Comparison of ENCODE assay signal across 8 cellular contexts in genomic region chr19:1354496-1355257, GRCh38. TPM values are rescaled to one million over a fixed set of nuclear protein-coding genes. Genes with fewer than 3 reads are reported as not detected.
DNase-seq lines count a peak whose midpoint lies in the region; ATAC-seq and TF ChIP-seq lines count a peak whose summit lies in the region.

No MANE protein-coding gene starts in this region.

- CTCF ChIA-PET in BJ (lab: Yijun Ruan, JAX), result interaction anchor here (1.0 kb wide), 1 partner anchor 10 kb away, joined by 3 read pairs; no protein-coding TSS in a partner anchor

- peaks cover 0 to 11% (median 3%) of the 10 kb centered on the region in 4 donors for H3K4me1 ChIP-seq in right lobe of liver

- WGBS in right lobe of liver (ENCODE audit: insufficient coverage, low coverage, low lambda C conversion rate, missing lambda C conversion rate), result 0% methylated on average over 3 of the region's 101 CpGs

- TF ChIP-seq CTCF in BJ (IDR thresholded peaks at IDR 0.05; ENCODE audit: insufficient read depth, low read depth, low read length) (no peak), right lobe of liver (IDR thresholded peaks at IDR 0.05) (no peak)

- DNase-seq in BJ (ENCODE audit: low read depth), result peak; percentile 31
- peak; percentile 94 for DNase-seq in GM19240 (ENCODE audit: insufficient read length, low spot score)
- DNase-seq in NCI-H524 treated with DMSO at 0.1 percent for 48 hours (lab: John Stamatoyannopoulos, UW), result peak; percentile 37
- peak; percentile 59 to 76 for DNase-seq in activated CD4-positive, alpha-beta T cell treated with anti-CD3 and anti-CD28 coated beads, Interleukin-2, amount 50 U/mL, for 24 hours (ENCODE audit: low read depth in 1 of 2, low spot score in 1 of 2)
- DNase-seq in dermis blood vessel endothelial cell, result peak; percentile 91
- peak; percentile 92 to 94 (median 93) for DNase-seq in right lobe of liver
- DNase-seq in stimulated activated CD4-positive, alpha-beta T cell treated with anti-CD3 and anti-CD28 coated beads, Interleukin-4, amount 100 ng/mL, for 24 hours, result peak; percentile 83

- peak; percentile 82 for TF ChIP-seq POLR2A in right lobe of liver (IDR thresholded peaks at IDR 0.05)

- ATAC-seq in HG03457 (IDR thresholded peaks at IDR 0.05; ENCODE audit: unreplicated experiment) (peak; percentile 75), right lobe of liver (peak; percentile 95 to 97 (median 96))

- POLR2A ChIA-PET in BJ (lab: Charles Lee), result interaction anchor here (0.5 to 0.6 kb wide), 2 partner anchors 11 to 17 kb away, joined by 3 to 14 read pairs; no protein-coding TSS in a partner anchor

- H3K27me3 ChIP-seq in BJ (ENCODE audit: control insufficient read depth, insufficient read depth, low read length) (no peaks in the 10 kb centered on the region), right lobe of liver (no peaks in the 10 kb centered on the region)

- H3K9me3 ChIP-seq in right lobe of liver, result no peaks in the 10 kb centered on the region

- intact Hi-C loops in right lobe of liver (cut with DNase I), result no loop called here

- H3K36me3 ChIP-seq in BJ (ENCODE audit: control insufficient read depth, insufficient read depth, low read length), result peaks cover 10% of the 10 kb centered on the region
- peaks cover 0 to 25% (median 11%) of the 10 kb centered on the region in 4 donors for H3K36me3 ChIP-seq in right lobe of liver

- peak overlapping the region; percentile 97 to 99 (median 99) for H3K27ac ChIP-seq in right lobe of liver

- peak overlapping the region; percentile 74 for H3K4me3 ChIP-seq in BJ (ENCODE audit: low read depth, low read length)
- peak overlapping the region; percentile 73 to 83 (median 82) for H3K4me3 ChIP-seq in right lobe of liver

RNA-seq across cellular contexts. Expression of gene NDUFS7, which starts 29.0 kb away (rescaled TPM):
- polyA plus RNA-seq in BJ (2011; rRNA removed), result 35.5 and 59.6 TPM in 2 replicates
- polyA minus RNA-seq in BJ (2011; rRNA and poly(A)+ RNA removed), result 12.9 and 20.4 TPM in 2 replicates
- total RNA-seq in dermis blood vessel endothelial cell (98.8 and 104 TPM in 2 replicates), right lobe of liver (100 to 1,000 TPM in 2 of 6 experiments, 10 to 100 TPM in 4; 70.1 to 210 (median 85.0) TPM)

RNA-seq across cellular contexts. Expression of gene GAMT, which starts 46.7 kb away (rescaled TPM):
- 26.9 and 43.7 TPM in 2 replicates for polyA plus RNA-seq in BJ (2011; rRNA removed)
- 17.9 and 31.2 TPM in 2 replicates for polyA minus RNA-seq in BJ (2011; rRNA and poly(A)+ RNA removed)
- total RNA-seq in dermis blood vessel endothelial cell (10.7 and 14.8 TPM in 2 replicates), right lobe of liver (100 to 1,000 TPM; 151 to 380 (median 221) TPM)

RNA-seq across cellular contexts. Expression of gene DAZAP1, which starts 52.7 kb away (rescaled TPM):
- polyA plus RNA-seq in BJ (2011; rRNA removed), result 38.3 and 48.9 TPM in 2 replicates
- 18.8 and 19.6 TPM in 2 replicates for polyA minus RNA-seq in BJ (2011; rRNA and poly(A)+ RNA removed)
- total RNA-seq in dermis blood vessel endothelial cell (58.0 and 104 TPM in 2 replicates), right lobe of liver (10 to 100 TPM; 22.3 to 50.9 (median 42.2) TPM)

Comparison
In these comparisons a context has a peak if more than half of its experiments do, and no peak if none do; other contexts are left out.
1. Peak in every context shown above with its lines: DNase-seq, ATAC-seq, H3K4me3 ChIP-seq and H3K27ac ChIP-seq.
2. DNase-seq: peak in every context shown above with its lines; median percentile 94 in GM19240; 93 in right lobe of liver; 91 in dermis blood vessel endothelial cell; 83 in stimulated activated CD4-positive, alpha-beta T cell treated with anti-CD3 and anti-CD28 coated beads, Interleukin-4, amount 100 ng/mL, for 24 hours; 68 in activated CD4-positive, alpha-beta T cell treated with anti-CD3 and anti-CD28 coated beads, Interleukin-2, amount 50 U/mL, for 24 hours; 37 in NCI-H524 treated with DMSO at 0.1 percent for 48 hours; 31 in BJ.